Comparison of ENCODE assay signal across 8 cellular contexts in the genomic region with DNA sequence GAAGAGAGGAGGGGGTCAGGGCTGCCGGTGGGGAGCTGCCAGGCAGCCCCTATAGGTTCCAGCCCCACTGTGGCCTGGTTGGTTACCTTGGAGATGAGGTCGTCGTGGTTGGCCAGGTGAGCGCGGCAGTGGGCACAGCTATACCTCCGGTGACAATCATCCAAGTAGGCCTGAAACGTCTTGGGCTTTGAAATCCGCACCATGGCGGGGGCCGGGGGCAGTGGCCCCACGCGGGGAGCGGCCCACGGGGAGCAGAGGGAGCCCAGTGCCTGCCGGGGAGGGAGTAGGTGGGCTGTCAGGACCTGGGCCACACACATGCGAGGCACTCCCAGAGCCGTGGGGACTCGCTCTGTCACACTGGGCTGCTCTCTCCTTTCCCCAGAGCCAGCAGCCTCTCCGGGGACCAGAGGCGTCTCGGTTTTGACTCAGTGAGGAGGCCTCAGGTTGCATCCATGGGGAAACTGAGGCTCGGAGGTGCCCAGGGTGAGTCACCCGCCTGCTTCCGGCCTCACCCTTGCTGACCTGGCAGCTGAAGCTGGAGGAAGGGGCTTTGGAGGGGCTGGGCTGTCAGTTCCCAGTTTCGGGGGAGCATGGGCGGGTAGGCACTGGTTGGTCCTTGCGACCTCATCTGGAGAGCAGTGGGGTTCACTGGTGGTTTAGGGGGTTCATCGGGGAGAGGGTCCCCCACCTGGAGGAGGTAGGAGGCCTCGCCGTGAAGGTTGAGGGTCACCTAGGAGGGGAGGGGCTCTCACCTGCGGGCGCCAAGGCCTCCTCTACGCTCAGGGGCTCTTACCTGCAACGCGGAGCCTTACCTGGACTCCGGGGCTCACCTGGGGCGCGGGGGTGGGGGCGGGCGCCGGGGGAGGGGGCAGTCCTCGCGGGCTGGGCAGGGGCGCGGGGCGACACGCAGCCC. TPM values are rescaled to one million over a fixed set of nuclear protein-coding genes. Genes with fewer than 3 reads are reported as not detected.
DNase-seq lines count a peak whose midpoint lies in the region; ATAC-seq and TF ChIP-seq lines count a peak whose summit lies in the region.

No MANE protein-coding gene starts in this region.

- no peaks in the 10 kb centered on the region for H3K9me2 ChIP-seq in OCI-LY7 (ENCODE audit: insufficient read depth, low read length)

- TF ChIP-seq CTCF in OCI-LY7 (conservative IDR thresholded peaks at IDR 0.05; ENCODE audit: low read length) (no peak), endothelial cell (IDR thresholded peaks at IDR 0.05; ENCODE audit: unreplicated experiment) (no peak), neutrophil (IDR thresholded peaks at IDR 0.05) (no peak)

- H3K4me3 Mint-ChIP-seq in CD4-positive, CD25-positive, alpha-beta regulatory T cell, result peak overlapping the region; percentile 90 to 98 (median 90)
- peak overlapping the region; percentile 83 for H3K4me3 Mint-ChIP-seq in endothelial cell (ENCODE audit: unreplicated experiment)

- peaks cover 8 to 39% (median 22%) of the 10 kb centered on the region in 4 donors for H3K4me1 Mint-ChIP-seq in CD4-positive, CD25-positive, alpha-beta regulatory T cell
- H3K4me1 Mint-ChIP-seq in endothelial cell (ENCODE audit: unreplicated experiment), result peaks cover 20% of the 10 kb centered on the region

- H3K36me3 Mint-ChIP-seq in CD4-positive, CD25-positive, alpha-beta regulatory T cell, result peaks cover 13% of the 10 kb centered on the region
- peaks cover 34% of the 10 kb centered on the region for H3K36me3 Mint-ChIP-seq in endothelial cell (ENCODE audit: low read depth, unreplicated experiment)

- ATAC-seq in CD4-positive, CD25-positive, alpha-beta regulatory T cell (ENCODE audit: low read depth in 2 of 2), result no peak
- ATAC-seq in GM18873 (IDR thresholded peaks at IDR 0.05; ENCODE audit: low FRiP score, unreplicated experiment), result no peak
- ATAC-seq in HG02623 (IDR thresholded peaks at IDR 0.05; ENCODE audit: unreplicated experiment), result no peak

- intact Hi-C loops in OCI-LY7 (cut with micrococcal nuclease; ENCODE audit: unreplicated experiment), result loop anchor here (10.0 kb wide), 1 partner anchor 309 kb away; a partner anchor contains a TSS

- peak overlapping the region; percentile 73 for H3K4me3 ChIP-seq in CD4-positive, CD25-positive, alpha-beta regulatory T cell (ENCODE audit: low read depth, low read length)
- H3K4me3 ChIP-seq in OCI-LY7 (ENCODE audit: low read depth, low read length, poor library complexity, severe bottlenecking) (peak overlapping the region; percentile 66), neutrophil (ENCODE audit: low read depth in 1 of 2, low read length in 1 of 2) (peak overlapping the region; percentile 85 to 100)

- H3K4me2 ChIP-seq in OCI-LY7 (ENCODE audit: low read length), result peak overlapping the region; percentile 94

- peaks cover 47% of the 10 kb centered on the region for H3K4me1 ChIP-seq in CD4-positive, CD25-positive, alpha-beta regulatory T cell (ENCODE audit: control insufficient read depth, insufficient read depth, low read length, poor library complexity, severe bottlenecking)
- H3K4me1 ChIP-seq in OCI-LY7 (ENCODE audit: insufficient read depth, low read length, poor library complexity, severe bottlenecking) (peaks cover 35% of the 10 kb centered on the region), neutrophil (ENCODE audit: control insufficient read depth in 1 of 2, insufficient read depth in 1 of 2, low read depth in 1 of 2, low read length in 1 of 2) (peaks cover 58 to 65% of the 10 kb centered on the region in 2 experiments)

- POLR2A ChIA-PET in OCI-LY7 (lab: Charles Lee), result no interaction called here

- no TSS peak for BruUV-seq in OCI-LY7 (replicated peaks; lab: Mats Ljungman, UMichigan)

- no peaks in the 10 kb centered on the region for H3K27me3 ChIP-seq in CD4-positive, CD25-positive, alpha-beta regulatory T cell (ENCODE audit: control insufficient read depth, insufficient read depth, low read length)
- no peaks in the 10 kb centered on the region for H3K27me3 ChIP-seq in neutrophil

- no peaks in the 10 kb centered on the region for H3K27me3 Mint-ChIP-seq in CD4-positive, CD25-positive, alpha-beta regulatory T cell
- H3K27me3 Mint-ChIP-seq in endothelial cell (ENCODE audit: unreplicated experiment), result peaks cover 12% of the 10 kb centered on the region

- no peak overlapping the region for H2AFZ ChIP-seq in OCI-LY7 (ENCODE audit: low read length)

- CTCF ChIA-PET in OCI-LY7 (lab: Charles Lee; ENCODE audit: unreplicated experiment), result no interaction called here

- no peaks in the 10 kb centered on the region for H4K20me1 ChIP-seq in OCI-LY7 (ENCODE audit: insufficient read depth, low read length)

- peak in 2 of 3 donors; percentile 18 to 33 for DNase-seq in CD4-positive, CD25-positive, alpha-beta regulatory T cell
- no peak for DNase-seq in OCI-LY7 (ENCODE audit: low spot score)
- no peak for DNase-seq in endothelial cell (ENCODE audit: low spot score)
- no peak for DNase-seq in OCI-M1 (lab: John Stamatoyannopoulos, UW)
- DNase-seq in T-helper 9 cell, result no peak

- H3K9me3 Mint-ChIP-seq in CD4-positive, CD25-positive, alpha-beta regulatory T cell, result peaks cover 0 to 21% (median 3%) of the 10 kb centered on the region in 7 donors
- H3K9me3 Mint-ChIP-seq in endothelial cell (ENCODE audit: unreplicated experiment), result peaks cover 19% of the 10 kb centered on the region

- peak overlapping the region; percentile 81 for H3K27ac ChIP-seq in CD4-positive, CD25-positive, alpha-beta regulatory T cell (ENCODE audit: insufficient read depth, low read length, poor library complexity, severe bottlenecking)
- H3K27ac ChIP-seq in OCI-LY7 (ENCODE audit: low read depth, low read length, poor library complexity, severe bottlenecking), result peak overlapping the region; percentile 40
- peak overlapping the region; percentile 100 for H3K27ac ChIP-seq in neutrophil

- H3K36me3 ChIP-seq in CD4-positive, CD25-positive, alpha-beta regulatory T cell (ENCODE audit: control insufficient read depth, insufficient read depth, low read length), result peaks cover 14% of the 10 kb centered on the region
- H3K36me3 ChIP-seq in OCI-LY7 (ENCODE audit: insufficient read depth, low read length) (peaks cover 6% of the 10 kb centered on the region; the same call in 1 of the 2 replicates), neutrophil (peaks cover 34% of the 10 kb centered on the region)

- H3K9me3 ChIP-seq in CD4-positive, CD25-positive, alpha-beta regulatory T cell (ENCODE audit: control insufficient read depth in 2 of 2, low read length in 2 of 2), result peaks cover 10 to 22% of the 10 kb centered on the region in 2 experiments
- H3K9me3 ChIP-seq in OCI-LY7 (ENCODE audit: low read length) (peaks cover 23% of the 10 kb centered on the region), neutrophil (peaks cover 23% of the 10 kb centered on the region)

- peak overlapping the region; percentile 85 to 93 (median 90) for H3K27ac Mint-ChIP-seq in CD4-positive, CD25-positive, alpha-beta regulatory T cell
- H3K27ac Mint-ChIP-seq in endothelial cell (ENCODE audit: unreplicated experiment), result peak overlapping the region; percentile 83

- no peaks in the 10 kb centered on the region for H3K79me2 ChIP-seq in OCI-LY7 (ENCODE audit: insufficient read depth, low read depth, low read length)

RNA-seq across cellular contexts. Expression of a gene that starts 0.6 kb away (rescaled TPM):
- 121 TPM for total RNA-seq in CD4-positive, CD25-positive, alpha-beta regulatory T cell
- 100 to 1,000 TPM; 245 to 319 (median 297) TPM for polyA plus RNA-seq in CD4-positive, CD25-positive, alpha-beta regulatory T cell
- total RNA-seq in OCI-LY7 (2014; rRNA removed; shearing (Covaris generic)), result 17.5 and 18.6 TPM in 2 replicates
- 34.5 and 50.6 TPM in 2 replicates for total RNA-seq in OCI-LY7 (2022)
- 45.9 TPM for total RNA-seq in endothelial cell (ENCODE audit: unreplicated experiment)

RNA-seq across cellular contexts. Expression of a gene that starts 3.7 kb away (rescaled TPM):
- total RNA-seq in CD4-positive, CD25-positive, alpha-beta regulatory T cell, result 0.42 TPM
- under 1 TPM in 1 of 4 donors, not detected in 3; 0.29 TPM for polyA plus RNA-seq in CD4-positive, CD25-positive, alpha-beta regulatory T cell
- 0.77 and 1.4 TPM in 2 replicates for total RNA-seq in OCI-LY7 (2014; rRNA removed; shearing (Covaris generic))
- total RNA-seq in OCI-LY7 (2022), result 3.7 and 4.5 TPM in 2 replicates
- total RNA-seq in endothelial cell (ENCODE audit: unreplicated experiment), result 2.6 TPM

RNA-seq across cellular contexts. Expression of a gene that starts 17.9 kb away (rescaled TPM):
- total RNA-seq in CD4-positive, CD25-positive, alpha-beta regulatory T cell, result 26.7 TPM
- polyA plus RNA-seq in CD4-positive, CD25-positive, alpha-beta regulatory T cell, result under 1 TPM in 2 of 4 donors, not detected in 2; 0.13 to 0.28 TPM
- 1.8 and 2.0 TPM in 2 replicates for total RNA-seq in OCI-LY7 (2014; rRNA removed; shearing (Covaris generic))
- total RNA-seq in OCI-LY7 (2022), result 5.0 and 5.2 TPM in 2 replicates
- 9.3 TPM for total RNA-seq in endothelial cell (ENCODE audit: unreplicated experiment)

RNA-seq across cellular contexts. Expression of a gene that starts 19.6 kb away (rescaled TPM):
- total RNA-seq in CD4-positive, CD25-positive, alpha-beta regulatory T cell, result 97.0 TPM
- 100 to 1,000 TPM; 232 to 289 (median 262) TPM for polyA plus RNA-seq in CD4-positive, CD25-positive, alpha-beta regulatory T cell
- total RNA-seq in OCI-LY7 (2014; rRNA removed; shearing (Covaris generic)), result 137 and 144 TPM in 2 replicates
- total RNA-seq in OCI-LY7 (2022) (124 and 130 TPM in 2 replicates), endothelial cell (ENCODE audit: unreplicated experiment) (191 TPM)

RNA-seq across cellular contexts. Expression of a gene that starts 27.6 kb away (rescaled TPM):
- total RNA-seq in CD4-positive, CD25-positive, alpha-beta regulatory T cell, result 71.4 TPM
- polyA plus RNA-seq in CD4-positive, CD25-positive, alpha-beta regulatory T cell, result 10 to 100 TPM in 1 of 4 donors, 1 to 10 TPM in 3; 7.3 to 12.6 (median 9.1) TPM
- total RNA-seq in OCI-LY7 (2014; rRNA removed; shearing (Covaris generic)), result 9.9 and 25.3 TPM in 2 replicates
- 30.1 and 34.6 TPM in 2 replicates for total RNA-seq in OCI-LY7 (2022)
- 125 TPM for total RNA-seq in endothelial cell (ENCODE audit: unreplicated experiment)

Comparison
In these comparisons a context has a peak if more than half of its experiments do, and no peak if none do; other contexts are left out.
1. DNase-seq: peak in CD4-positive, CD25-positive, alpha-beta regulatory T cell (2 of 3); none in OCI-LY7 (single experiment), endothelial cell (single experiment), OCI-M1 (single experiment) and T-helper 9 cell (single experiment).
2. H3K27ac ChIP-seq: peak in every context shown above with its lines; median percentile 100 in neutrophil; 81 in CD4-positive, CD25-positive, alpha-beta regulatory T cell; 40 in OCI-LY7.
3. Peak in every context shown above with its lines, with median percentiles within 50 percentile points of each other: H3K4me3 ChIP-seq.